In genomic region chr9:105373723-105374122, GRCh38 we compare ENCODE assay signal across 25 cellular contexts.
"Had no signal": no experiment of that assay in that cellular context is flagged by ENCODE, and none has a peak within 500 bp of the region (broad histone marks: within the 10 kb centered on the region; RNA-seq: fewer than 3 reads in every experiment).

No MANE protein-coding gene starts in this region.

- H3K9me3 ChIP-seq: neutrophil, spleen, testis, tibial nerve, upper lobe of right lung, vagina had no signal

- H3K4me3 Mint-ChIP-seq: endodermal cell; naive B cell; nephron; stimulated activated memory B cell treated with anti-CD40 and anti-IgM and Interleukin-4, amounts not matched to agents 10 μg/mL and 1 μg/mL and 100 μg/mL, for 72 hours; stimulated activated naive CD8-positive, alpha-beta T cell treated with anti-CD3 and anti-CD28 coated beads, Interleukin-15, amount 100 ng/mL, for 72 hours had no signal

- H3K4me1 ChIP-seq: foreskin keratinocyte, spleen, testis, tibial nerve, upper lobe of right lung, vagina had no signal

- H3K4me3 ChIP-seq: hepatocyte, lung, spleen, testis, tibial nerve, upper lobe of right lung, vagina had no signal

- H3K27ac ChIP-seq: foreskin keratinocyte, hepatocyte, neutrophil, spleen, testis, tibial nerve, upper lobe of right lung, vagina had no signal

- H3K27me3 Mint-ChIP-seq: naive B cell; stimulated activated memory B cell treated with anti-CD40 and anti-IgM and Interleukin-4, amounts not matched to agents 10 μg/mL and 1 μg/mL and 100 μg/mL, for 72 hours; stimulated activated naive CD8-positive, alpha-beta T cell treated with anti-CD3 and anti-CD28 coated beads, Interleukin-15, amount 100 ng/mL, for 72 hours had no signal

- H3K27ac Mint-ChIP-seq: endodermal cell; stimulated activated memory B cell treated with anti-CD40 and anti-IgM and Interleukin-4, amounts not matched to agents 10 μg/mL and 1 μg/mL and 100 μg/mL, for 72 hours; stimulated activated naive CD8-positive, alpha-beta T cell treated with anti-CD3 and anti-CD28 coated beads, Interleukin-15, amount 100 ng/mL, for 72 hours had no signal

- ATAC-seq: foreskin keratinocyte; left ventricle myocardium superior; sciatic nerve; stimulated activated memory B cell treated with anti-CD40 and anti-IgM and Interleukin-4, amounts not matched to agents 10 μg/mL and 1 μg/mL and 100 μg/mL, for 72 hours; stimulated activated naive CD8-positive, alpha-beta T cell treated with anti-CD3 and anti-CD28 coated beads, Interleukin-15, amount 100 ng/mL, for 72 hours; upper lobe of right lung had no signal

- H3K4me1 Mint-ChIP-seq: endodermal cell; naive B cell; nephron; stimulated activated memory B cell treated with anti-CD40 and anti-IgM and Interleukin-4, amounts not matched to agents 10 μg/mL and 1 μg/mL and 100 μg/mL, for 72 hours had no signal

- DNase-seq: effector CD4-positive, alpha-beta T cell; endodermal cell; erythroblast; foreskin keratinocyte; head of caudate nucleus; left colon; left ventricle myocardium superior; mesenchymal stem cell; naive B cell; posterior cingulate gyrus; spleen; stimulated activated CD4-positive, alpha-beta T cell treated with anti-CD3 and anti-CD28 coated beads, Interleukin-15, amount 100 ng/mL, for 24 hours; stimulated activated CD4-positive, alpha-beta T cell treated with anti-CD3 and anti-CD28 coated beads, Interleukin-1b, Interleukin-23, amount 100 ng/mL, for 48 hours; stimulated activated CD4-positive, alpha-beta T cell treated with anti-CD3 and anti-CD28 coated beads, Interleukin-4, amount 100 ng/mL, for 24 hours; stimulated activated naive CD8-positive, alpha-beta T cell treated with anti-CD3 and anti-CD28 coated beads, Interleukin-15, amount 100 ng/mL, for 72 hours; testis; upper lobe of right lung had no signal

- H3K9me3 Mint-ChIP-seq: endodermal cell; naive B cell; nephron; stimulated activated memory B cell treated with anti-CD40 and anti-IgM and Interleukin-4, amounts not matched to agents 10 μg/mL and 1 μg/mL and 100 μg/mL, for 72 hours; stimulated activated naive CD8-positive, alpha-beta T cell treated with anti-CD3 and anti-CD28 coated beads, Interleukin-15, amount 100 ng/mL, for 72 hours had no signal

- H3K27me3 ChIP-seq: foreskin keratinocyte, hepatocyte, neutrophil, spleen, testis, tibial nerve, upper lobe of right lung, vagina had no signal
